ENCODE assay signal across 27 cellular contexts in genomic region chr13:41246969-41247750, GRCh38. TPM values are rescaled to one million over a fixed set of nuclear protein-coding genes. Genes with fewer than 3 reads are reported as not detected.
A peak's percentile ranks its signal among the peaks of the same experiment; 100 is the strongest.
DNase-seq lines count a peak whose midpoint lies in the region; ATAC-seq and TF ChIP-seq lines count a peak whose summit lies in the region.
"Had no signal": no experiment of that assay in that cellular context is flagged by ENCODE, and none has a peak within 500 bp of the region (broad histone marks: within the 10 kb centered on the region; RNA-seq: fewer than 3 reads in every experiment).

No MANE protein-coding gene starts in this region.

- H3K4me1 ChIP-seq in gastrocnemius medialis = peaks cover 44 to 54% of the 10 kb centered on the region in 2 donors
- H3K4me1 ChIP-seq: Caco-2 had no signal

- peaks cover 0 to 14% of the 10 kb centered on the region in 2 donors for H3K36me3 ChIP-seq in gastrocnemius medialis

- no peaks in the 10 kb centered on the region for H3K9me3 ChIP-seq in gastrocnemius medialis
- H3K9me3 ChIP-seq: Caco-2, SK-N-SH had no signal

- intact Hi-C loops in left ventricle myocardium superior (cut with micrococcal nuclease) = no loop called here
- intact Hi-C loops in gastrocnemius medialis (cut with DNase I; ENCODE audit: low total_unique reads) = loop anchor here (2.0 to 10.0 kb wide), 3 partner anchors 64 to 905 kb away; partner anchors contain the start of genes NAA16 and WBP4

- TF ChIP-seq POLR2A in gastrocnemius medialis (IDR thresholded peaks at IDR 0.05) = peak in 1 of 2 donors; percentile 26

- DNase-seq in NCI-H2171 treated with DMSO at 0.1 percent for 48 hours (lab: John Stamatoyannopoulos, UW) (peak; percentile 2), NCI-H2171 (lab: John Stamatoyannopoulos, UW) (no peak), NCI-H82 treated with DMSO at 0.1 percent for 48 hours (lab: John Stamatoyannopoulos, UW; ENCODE audit: unreplicated experiment) (peak; percentile 39), left ventricle myocardium superior (no peak), gastrocnemius medialis (peak; percentile 42 to 48), H4 (ENCODE audit: low spot score) (no peak), SIG-M5 (lab: John Stamatoyannopoulos, UW) (no peak)
- DNase-seq: Caco-2; CD8-positive, alpha-beta T cell; DMS 273 treated with DMSO at 0.1 percent for 48 hours; DMS79; EL; GDM1; NCI-H1092; NCI-H1436 treated with DMSO at 0.1 percent for 48 hours; NCI-H1930; NCI-H345; NCI-H510A treated with DMSO at 0.1 percent for 48 hours; NCI-H774; RPMI8226; SHP77 treated with DMSO at 0.1 percent for 48 hours; SK-N-SH; SW 1271 had no signal

- TF ChIP-seq CTCF in gastrocnemius medialis (IDR thresholded peaks at IDR 0.05 in 4 of 5, conservative IDR thresholded peaks at IDR 0.05 in 1 of 5) = no peak

- in situ Hi-C loops in gastrocnemius medialis (cut with MboI; ENCODE audit: low sequenced_read_pairs in 4 of 4) = no loop called here

- peak; percentile 79 for ATAC-seq in left ventricle myocardium superior
- peak; percentile 53 to 81 for ATAC-seq in gastrocnemius medialis
- no peak for ATAC-seq in GM19397 (IDR thresholded peaks at IDR 0.05; ENCODE audit: unreplicated experiment)
- ATAC-seq: CD8-positive, alpha-beta T cell; GM12878 had no signal

- peak overlapping the region in 1 of 4 donors; percentile 14 for H3K4me3 ChIP-seq in gastrocnemius medialis
- H3K4me3 ChIP-seq: GM12878 had no signal

- H3K27ac ChIP-seq in gastrocnemius medialis = peak overlapping the region; percentile 77 to 82 (median 79)
- H3K27ac ChIP-seq: 22Rv1, C4-2B had no signal

- no peaks in the 10 kb centered on the region for H3K27me3 ChIP-seq in gastrocnemius medialis

RNA-seq across cellular contexts. Expression of gene MTRF1, which starts 16.2 kb away (rescaled TPM):
- 14.3 TPM for total RNA-seq in left ventricle myocardium superior
- 10 to 100 TPM in 3 of 4 donors, 1 to 10 TPM in 1; 8.2 to 16.7 (median 13.3) TPM for total RNA-seq in gastrocnemius medialis
- total RNA-seq in H4 (2014; rRNA removed; shearing (Covaris generic)) = 4.4 and 9.1 TPM in 2 replicates

RNA-seq across cellular contexts. Expression of gene KBTBD7, which starts 52.8 kb away (rescaled TPM):
- total RNA-seq in left ventricle myocardium superior (6.8 TPM), gastrocnemius medialis (1 to 10 TPM; 2.3 to 5.6 (median 5.3) TPM)
- total RNA-seq in H4 (2014; rRNA removed; shearing (Covaris generic)) = 4.3 and 5.9 TPM in 2 replicates

Comparison
In these comparisons a context has a peak if more than half of its experiments do, and no peak if none do; other contexts are left out.
1. DNase-seq: peak in NCI-H2171 treated with DMSO at 0.1 percent for 48 hours (single experiment), NCI-H82 treated with DMSO at 0.1 percent for 48 hours (single experiment) and gastrocnemius medialis (2 of 2); none in NCI-H2171 (single experiment), left ventricle myocardium superior (single experiment), H4 (single experiment) and SIG-M5 (single experiment).